ENCODE assay signal across 8 cellular contexts in genomic region chr3:129182390-129183180, GRCh38. TPM values are rescaled to one million over a fixed set of nuclear protein-coding genes. Genes with fewer than 3 reads are reported as not detected.
A peak's percentile ranks its signal among the peaks of the same experiment; 100 is the strongest.
DNase-seq lines count a peak whose midpoint lies in the region; ATAC-seq and TF ChIP-seq lines count a peak whose summit lies in the region.

No MANE protein-coding gene starts in this region.

- POLR2A ChIA-PET in PC-9 (lab: Charles Lee; ENCODE audit: unreplicated experiment), result interaction anchor here (0.7 kb wide), 1 partner anchor 9 kb away, joined by 3 read pairs; no protein-coding TSS in a partner anchor

- H3K4me3 Mint-ChIP-seq in memory B cell, result peak overlapping the region; percentile 100

- H4K20me1 ChIP-seq in PC-9 (ENCODE audit: insufficient read depth), result peaks cover 48% of the 10 kb centered on the region

- H3K27me3 ChIP-seq in PC-9 (ENCODE audit: insufficient read depth, low read depth), result no peaks in the 10 kb centered on the region
- H3K27me3 ChIP-seq in uterus, result no peaks in the 10 kb centered on the region

- peaks cover 23% of the 10 kb centered on the region; the same call in 1 of the 2 replicates for H3K36me3 ChIP-seq in PC-9 (ENCODE audit: low read depth)
- H3K36me3 ChIP-seq in uterus, result no peaks in the 10 kb centered on the region

- H3K4me2 ChIP-seq in PC-9, result peak overlapping the region; percentile 94

- no peak for ATAC-seq in memory B cell (ENCODE audit: low read depth)
- ATAC-seq in GM18505 (IDR thresholded peaks at IDR 0.05; ENCODE audit: unreplicated experiment), result no peak

- TF ChIP-seq POLR2A in uterus (IDR thresholded peaks at IDR 0.05) (no peak), GM18505 (IDR thresholded peaks at IDR 0.05; ENCODE audit: borderline replicate concordance, extremely low read depth, insufficient read depth, insufficient read length) (no peak)

- DNase-seq in NCI-H748 (lab: John Stamatoyannopoulos, UW; ENCODE audit: unreplicated experiment), result peak; percentile 27
- DNase-seq in NCI-H748 treated with DMSO at 0.1 percent for 48 hours (lab: John Stamatoyannopoulos, UW), result no peak
- DNase-seq in PC-9, result no peak
- no peak for DNase-seq in memory B cell (ENCODE audit: low spot score in 2 of 2)
- DNase-seq in uterus, result no peak
- DNase-seq in SHP77 treated with DMSO at 0.1 percent for 48 hours (lab: John Stamatoyannopoulos, UW), result no peak

- H3K36me3 Mint-ChIP-seq in memory B cell, result peaks cover 9% of the 10 kb centered on the region

- H3K27ac ChIP-seq in PC-9 (peak overlapping the region; percentile 79), cingulate gyrus (ENCODE audit: low read depth, low read length) (peak overlapping the region; percentile 94), uterus (peak overlapping the region; percentile 98)

- no peaks in the 10 kb centered on the region for H3K9me3 ChIP-seq in PC-9 (ENCODE audit: insufficient read depth, low read depth)
- no peaks in the 10 kb centered on the region for H3K9me3 ChIP-seq in uterus

- peaks cover 54% of the 10 kb centered on the region for H3F3A ChIP-seq in PC-9 (ENCODE audit: insufficient read depth, low read depth)

- H3K9me3 Mint-ChIP-seq in memory B cell, result no peaks in the 10 kb centered on the region

- peak overlapping the region; percentile 15; the same call in 1 of the 2 replicates for H2AFZ ChIP-seq in PC-9

- H3K27ac Mint-ChIP-seq in memory B cell, result peak overlapping the region; percentile 100

- H3K4me3 ChIP-seq in PC-9 (peak overlapping the region; percentile 73), uterus (peak overlapping the region; percentile 93 to 97)

- BruUV-seq in PC-9 (replicated peaks; lab: Mats Ljungman, UMichigan), result TSS peak; percentile 36

- CTCF ChIA-PET in PC-9 (lab: Charles Lee), result interaction anchor here (0.6 to 1.0 kb wide), 3 partner anchors 38 to 65 kb away, joined by 3 to 6 read pairs (median 3); no protein-coding TSS in a partner anchor

- no peaks in the 10 kb centered on the region for H3K27me3 Mint-ChIP-seq in memory B cell

- intact Hi-C loops in PC-9 (cut with micrococcal nuclease; ENCODE audit: unreplicated experiment) (loop anchor here (1.0 to 5.0 kb wide), 2 partner anchors 45 to 63 kb away; no protein-coding TSS in a partner anchor), uterus (cut with DNase I; ENCODE audit: low total_unique reads) (no loop called here)

- H3K79me2 ChIP-seq in PC-9 (ENCODE audit: low read depth), result peaks cover 87% of the 10 kb centered on the region

- H3K4me1 Mint-ChIP-seq in memory B cell, result peaks cover 20% of the 10 kb centered on the region

- H3K9me2 ChIP-seq in PC-9 (ENCODE audit: insufficient read depth), result no peaks in the 10 kb centered on the region

- TF ChIP-seq CTCF in PC-9 (conservative IDR thresholded peaks at IDR 0.05) (no peak), uterus (IDR thresholded peaks at IDR 0.05) (no peak)

- H3K4me1 ChIP-seq in PC-9 (replicated peaks; ENCODE audit: insufficient read depth) (peaks cover 45% of the 10 kb centered on the region), uterus (peaks cover 6 to 19% of the 10 kb centered on the region in 2 donors)

RNA-seq across cellular contexts. Expression of gene CNBP, which starts 1.1 kb away (rescaled TPM):
- 261 and 265 TPM in 2 replicates for total RNA-seq in PC-9 (2021)
- 100 to 1,000 TPM; 355 to 461 (median 405) TPM for total RNA-seq in uterus

RNA-seq across cellular contexts. Expression of gene ISY1, which starts 21.7 kb away (rescaled TPM):
- total RNA-seq in PC-9 (2021) (62.3 and 63.1 TPM in 2 replicates), uterus (10 to 100 TPM in 2 of 4 donors, 1 to 10 TPM in 2; 4.1 to 39.3 (median 22.3) TPM)
